30 cellular contexts compared by ENCODE assay signal in genomic region chr3:5523125-5523524, GRCh38.
"Had no signal": no experiment of that assay in that cellular context is flagged by ENCODE, and none has a peak within 500 bp of the region (broad histone marks: within the 10 kb centered on the region; RNA-seq: fewer than 3 reads in every experiment).

No MANE protein-coding gene starts in this region.

- H3K27me3 ChIP-seq: neutrophil, pancreas, right lobe of liver, sigmoid colon, suprapubic skin, testis, tibial artery, transverse colon, upper lobe of right lung, uterus had no signal

- H3K27me3 Mint-ChIP-seq: naive thymus-derived CD8-positive, alpha-beta T cell; natural killer cell treated with Interleukin-12 subunit alpha and Interleukin-12 subunit beta and Interleukin-15 and Interleukin-18, amount 100 ng/mL, for 72 hours; progenitor cell of endocrine pancreas; stimulated activated naive CD8-positive, alpha-beta T cell treated with anti-CD3 and anti-CD28 coated beads, Interleukin-15, amount 100 ng/mL, for 72 hours; type B pancreatic cell had no signal

- FAIRE-seq: pancreas, small intestine had no signal

- H3K36me3 ChIP-seq: neutrophil, pancreas, right lobe of liver, sigmoid colon, suprapubic skin, tibial artery, transverse colon, upper lobe of right lung, uterus had no signal

- H3K36me3 Mint-ChIP-seq: naive thymus-derived CD8-positive, alpha-beta T cell; natural killer cell treated with Interleukin-12 subunit alpha and Interleukin-12 subunit beta and Interleukin-15 and Interleukin-18, amount 100 ng/mL, for 72 hours; stimulated activated effector memory CD8-positive, alpha-beta T cell treated with anti-CD3 and anti-CD28 coated beads, Interleukin-12 subunit alpha, Interleukin-12 subunit beta, amount 100 ng/mL, for 72 hours; type B pancreatic cell had no signal

- H3K4me1 ChIP-seq: pancreas, psoas muscle, right lobe of liver, sigmoid colon, suprapubic skin, testis, tibial artery, transverse colon, upper lobe of right lung, uterus had no signal

- H3K4me1 Mint-ChIP-seq: naive thymus-derived CD8-positive, alpha-beta T cell; nephron progenitor cell; neural crest cell; stimulated activated effector memory CD8-positive, alpha-beta T cell treated with anti-CD3 and anti-CD28 coated beads, Interleukin-12 subunit alpha, Interleukin-12 subunit beta, amount 100 ng/mL, for 72 hours; stimulated activated naive CD8-positive, alpha-beta T cell treated with anti-CD3 and anti-CD28 coated beads, Interleukin-15, amount 100 ng/mL, for 72 hours had no signal

- H3K4me3 Mint-ChIP-seq: naive thymus-derived CD8-positive, alpha-beta T cell; natural killer cell treated with Interleukin-12 subunit alpha and Interleukin-12 subunit beta and Interleukin-15 and Interleukin-18, amount 100 ng/mL, for 72 hours; nephron progenitor cell; neural crest cell; stimulated activated effector memory CD8-positive, alpha-beta T cell treated with anti-CD3 and anti-CD28 coated beads, Interleukin-12 subunit alpha, Interleukin-12 subunit beta, amount 100 ng/mL, for 72 hours; stimulated activated naive CD8-positive, alpha-beta T cell treated with anti-CD3 and anti-CD28 coated beads, Interleukin-15, amount 100 ng/mL, for 72 hours; type B pancreatic cell had no signal

- ATAC-seq: naive thymus-derived CD8-positive, alpha-beta T cell; natural killer cell treated with Interleukin-12 subunit alpha and Interleukin-12 subunit beta and Interleukin-15 and Interleukin-18, amount 100 ng/mL, for 72 hours; pancreas; psoas muscle; right cardiac atrium; right lobe of liver; stimulated activated effector memory CD8-positive, alpha-beta T cell treated with anti-CD3 and anti-CD28 coated beads, Interleukin-12 subunit alpha, Interleukin-12 subunit beta, amount 100 ng/mL, for 72 hours; stimulated activated naive CD8-positive, alpha-beta T cell treated with anti-CD3 and anti-CD28 coated beads, Interleukin-15, amount 100 ng/mL, for 72 hours; stimulated activated naive CD8-positive, alpha-beta T cell treated with anti-CD3 and anti-CD28 coated beads, Interleukin-15, Interleukin-2, amounts not matched to agents 100 U/mL and 50 U/mL, for 24 hours; upper lobe of right lung had no signal

- H3K9me3 Mint-ChIP-seq: nephron progenitor cell, type B pancreatic cell had no signal

- H3K9me3 ChIP-seq: neutrophil, pancreas, psoas muscle, right lobe of liver, sigmoid colon, suprapubic skin, testis, tibial artery, transverse colon, upper lobe of right lung, uterus had no signal

- H3K27ac Mint-ChIP-seq: naive thymus-derived CD8-positive, alpha-beta T cell; natural killer cell treated with Interleukin-12 subunit alpha and Interleukin-12 subunit beta and Interleukin-15 and Interleukin-18, amount 100 ng/mL, for 72 hours; nephron progenitor cell; progenitor cell of endocrine pancreas; stimulated activated effector memory CD8-positive, alpha-beta T cell treated with anti-CD3 and anti-CD28 coated beads, Interleukin-12 subunit alpha, Interleukin-12 subunit beta, amount 100 ng/mL, for 72 hours; stimulated activated naive CD8-positive, alpha-beta T cell treated with anti-CD3 and anti-CD28 coated beads, Interleukin-15, amount 100 ng/mL, for 72 hours; type B pancreatic cell had no signal

- H3K4me3 ChIP-seq: pancreas, psoas muscle, right lobe of liver, sigmoid colon, suprapubic skin, testis, tibial artery, transverse colon, upper lobe of right lung, uterus had no signal

- DNase-seq: naive thymus-derived CD8-positive, alpha-beta T cell; nephron progenitor cell; nucleus accumbens; pancreas; posterior cingulate gyrus; psoas muscle; right cardiac atrium; right lobe of liver; sigmoid colon; small intestine; stimulated activated CD4-positive, alpha-beta T cell treated with anti-CD3 and anti-CD28 coated beads, Interleukin-15, amount 100 ng/mL, for 24 hours; stimulated activated CD4-positive, alpha-beta T cell treated with anti-CD3 and anti-CD28 coated beads, Interleukin-2, amount 100 ng/mL, for 24 hours; stimulated activated CD4-positive, alpha-beta T cell treated with anti-CD3 and anti-CD28 coated beads, Interleukin-2, amount 100 ng/mL, for 48 hours; stimulated activated CD4-positive, alpha-beta T cell treated with anti-CD3 and anti-CD28 coated beads, Interleukin-4, amount 100 ng/mL, for 24 hours; stimulated activated naive CD4-positive, alpha-beta T cell; stimulated activated naive CD8-positive, alpha-beta T cell treated with anti-CD3 and anti-CD28 coated beads, Interleukin-15, amount 100 ng/mL, for 72 hours; stimulated activated naive CD8-positive, alpha-beta T cell treated with anti-CD3 and anti-CD28 coated beads, Interleukin-15, Interleukin-2, amounts not matched to agents 100 U/mL and 50 U/mL, for 24 hours; substantia nigra; testis; tibial artery; transverse colon; upper lobe of right lung; uterus had no signal

- H3K27ac ChIP-seq: neutrophil, pancreas, psoas muscle, right lobe of liver, sigmoid colon, suprapubic skin, testis, tibial artery, transverse colon, upper lobe of right lung, uterus had no signal
